In genomic region chr9:108142504-108143201, GRCh38 we compare ENCODE assay signal across 9 cellular contexts.
DNase-seq lines count a peak whose midpoint lies in the region; ATAC-seq and TF ChIP-seq lines count a peak whose summit lies in the region.
"Had no signal": no experiment of that assay in that cellular context is flagged by ENCODE, and none has a peak within 500 bp of the region (broad histone marks: within the 10 kb centered on the region; RNA-seq: fewer than 3 reads in every experiment).

No MANE protein-coding gene starts in this region.

- 41% methylated on average over 10 of the region's 10 CpGs for WGBS in smooth muscle cell (ENCODE audit: low lambda C conversion rate)

- H3K36me3 ChIP-seq in smooth muscle cell (ENCODE audit: low read depth), result no peaks in the 10 kb centered on the region

- ATAC-seq in GM18498 (IDR thresholded peaks at IDR 0.05; ENCODE audit: unreplicated experiment) (no peak), GM19452 (IDR thresholded peaks at IDR 0.05; ENCODE audit: unreplicated experiment) (no peak)

- peak overlapping the region; percentile 36 for H2AFZ ChIP-seq in smooth muscle cell (ENCODE audit: low read depth)

- H3K4me3 ChIP-seq in HFF-Myc (replicated peaks; ENCODE audit: low read depth, low read length) (no peak overlapping the region), smooth muscle cell (no peak overlapping the region)

- H3K9ac ChIP-seq in smooth muscle cell (ENCODE audit: low read depth), result no peak overlapping the region

- peaks cover 15% of the 10 kb centered on the region for H3K4me1 ChIP-seq in smooth muscle cell (ENCODE audit: low read depth)

- no peak overlapping the region for H3K27ac ChIP-seq in smooth muscle cell (ENCODE audit: low read depth)

- DNase-seq in HFF-Myc (ENCODE audit: extremely low read depth, low read depth) (peak; percentile 10), dedifferentiated amniotic fluid mesenchymal stem cell (ENCODE audit: extremely low spot score) (peak; percentile 83), left kidney (ENCODE audit: low read depth, low spot score) (peak; percentile 74), smooth muscle cell (lab: John Stamatoyannopoulos, UW; ENCODE audit: unreplicated experiment) (no peak), OCI-M2 (lab: John Stamatoyannopoulos, UW; ENCODE audit: unreplicated experiment) (no peak), NK-92 (lab: John Stamatoyannopoulos, UW; ENCODE audit: unreplicated experiment) (no peak)
- DNase-seq: NCI-H748 treated with DMSO at 0.1 percent for 48 hours had no signal

- no peaks in the 10 kb centered on the region for H4K20me1 ChIP-seq in smooth muscle cell (ENCODE audit: low read depth)

- no peaks in the 10 kb centered on the region for H3K79me2 ChIP-seq in smooth muscle cell (ENCODE audit: low read depth)

- no peaks in the 10 kb centered on the region for H3K9me3 ChIP-seq in smooth muscle cell (replicated peaks; ENCODE audit: low read depth)

- peak overlapping the region; percentile 46 for H3K4me2 ChIP-seq in smooth muscle cell

- peaks cover 7% of the 10 kb centered on the region for H3F3A ChIP-seq in smooth muscle cell (ENCODE audit: low read depth)

- no peak for TF ChIP-seq CTCF in HFF-Myc (IDR thresholded peaks at IDR 0.05; ENCODE audit: low read depth, low read length, missing control alignments)
- no peak for TF ChIP-seq CTCF in smooth muscle cell (IDR thresholded peaks at IDR 0.05; ENCODE audit: borderline replicate concordance, insufficient read depth, poor library complexity, severe bottlenecking)

- no peaks in the 10 kb centered on the region for H3K27me3 ChIP-seq in smooth muscle cell (ENCODE audit: low read depth)

Comparison
In these comparisons a context has a peak if more than half of its experiments do, and no peak if none do; other contexts are left out.
1. DNase-seq: peak in HFF-Myc (single experiment), dedifferentiated amniotic fluid mesenchymal stem cell (single experiment) and left kidney (single experiment); none in smooth muscle cell (single experiment), OCI-M2 (single experiment) and NK-92 (single experiment).